3 cellular contexts compared by ENCODE assay signal in the genomic region with DNA sequence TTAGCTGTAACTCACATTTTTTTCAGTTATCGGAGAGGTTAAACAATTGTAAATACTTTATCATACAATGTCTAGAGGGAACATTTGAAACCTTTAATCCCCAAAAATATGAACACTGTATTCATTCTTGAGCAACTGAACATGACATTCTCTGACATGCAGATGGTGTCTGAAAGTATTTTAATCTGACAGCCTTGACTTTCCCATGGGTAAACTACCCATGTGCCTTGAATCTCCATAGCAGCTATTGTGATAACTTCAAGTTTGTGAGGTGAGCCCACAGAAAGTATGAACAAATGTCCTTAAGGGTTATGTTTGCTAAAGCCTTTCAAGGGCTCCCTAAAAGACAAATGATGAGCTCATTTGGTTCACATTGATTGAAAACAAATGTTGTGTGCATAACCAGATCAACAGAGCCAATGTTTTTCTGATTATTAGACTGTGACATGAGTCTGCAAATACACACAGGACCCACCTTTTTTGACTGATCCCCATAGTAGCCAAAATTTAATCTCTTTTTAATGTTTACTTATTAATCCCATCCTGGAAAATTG.
TF ChIP-seq lines count a peak whose summit lies in the region.

No MANE protein-coding gene starts in this region.

TF ChIP-seq in GM23338, 12 proteins besides CTCF, POLR2A, EP300 and RAD21:
- TF ChIP-seq, protein P1, sequence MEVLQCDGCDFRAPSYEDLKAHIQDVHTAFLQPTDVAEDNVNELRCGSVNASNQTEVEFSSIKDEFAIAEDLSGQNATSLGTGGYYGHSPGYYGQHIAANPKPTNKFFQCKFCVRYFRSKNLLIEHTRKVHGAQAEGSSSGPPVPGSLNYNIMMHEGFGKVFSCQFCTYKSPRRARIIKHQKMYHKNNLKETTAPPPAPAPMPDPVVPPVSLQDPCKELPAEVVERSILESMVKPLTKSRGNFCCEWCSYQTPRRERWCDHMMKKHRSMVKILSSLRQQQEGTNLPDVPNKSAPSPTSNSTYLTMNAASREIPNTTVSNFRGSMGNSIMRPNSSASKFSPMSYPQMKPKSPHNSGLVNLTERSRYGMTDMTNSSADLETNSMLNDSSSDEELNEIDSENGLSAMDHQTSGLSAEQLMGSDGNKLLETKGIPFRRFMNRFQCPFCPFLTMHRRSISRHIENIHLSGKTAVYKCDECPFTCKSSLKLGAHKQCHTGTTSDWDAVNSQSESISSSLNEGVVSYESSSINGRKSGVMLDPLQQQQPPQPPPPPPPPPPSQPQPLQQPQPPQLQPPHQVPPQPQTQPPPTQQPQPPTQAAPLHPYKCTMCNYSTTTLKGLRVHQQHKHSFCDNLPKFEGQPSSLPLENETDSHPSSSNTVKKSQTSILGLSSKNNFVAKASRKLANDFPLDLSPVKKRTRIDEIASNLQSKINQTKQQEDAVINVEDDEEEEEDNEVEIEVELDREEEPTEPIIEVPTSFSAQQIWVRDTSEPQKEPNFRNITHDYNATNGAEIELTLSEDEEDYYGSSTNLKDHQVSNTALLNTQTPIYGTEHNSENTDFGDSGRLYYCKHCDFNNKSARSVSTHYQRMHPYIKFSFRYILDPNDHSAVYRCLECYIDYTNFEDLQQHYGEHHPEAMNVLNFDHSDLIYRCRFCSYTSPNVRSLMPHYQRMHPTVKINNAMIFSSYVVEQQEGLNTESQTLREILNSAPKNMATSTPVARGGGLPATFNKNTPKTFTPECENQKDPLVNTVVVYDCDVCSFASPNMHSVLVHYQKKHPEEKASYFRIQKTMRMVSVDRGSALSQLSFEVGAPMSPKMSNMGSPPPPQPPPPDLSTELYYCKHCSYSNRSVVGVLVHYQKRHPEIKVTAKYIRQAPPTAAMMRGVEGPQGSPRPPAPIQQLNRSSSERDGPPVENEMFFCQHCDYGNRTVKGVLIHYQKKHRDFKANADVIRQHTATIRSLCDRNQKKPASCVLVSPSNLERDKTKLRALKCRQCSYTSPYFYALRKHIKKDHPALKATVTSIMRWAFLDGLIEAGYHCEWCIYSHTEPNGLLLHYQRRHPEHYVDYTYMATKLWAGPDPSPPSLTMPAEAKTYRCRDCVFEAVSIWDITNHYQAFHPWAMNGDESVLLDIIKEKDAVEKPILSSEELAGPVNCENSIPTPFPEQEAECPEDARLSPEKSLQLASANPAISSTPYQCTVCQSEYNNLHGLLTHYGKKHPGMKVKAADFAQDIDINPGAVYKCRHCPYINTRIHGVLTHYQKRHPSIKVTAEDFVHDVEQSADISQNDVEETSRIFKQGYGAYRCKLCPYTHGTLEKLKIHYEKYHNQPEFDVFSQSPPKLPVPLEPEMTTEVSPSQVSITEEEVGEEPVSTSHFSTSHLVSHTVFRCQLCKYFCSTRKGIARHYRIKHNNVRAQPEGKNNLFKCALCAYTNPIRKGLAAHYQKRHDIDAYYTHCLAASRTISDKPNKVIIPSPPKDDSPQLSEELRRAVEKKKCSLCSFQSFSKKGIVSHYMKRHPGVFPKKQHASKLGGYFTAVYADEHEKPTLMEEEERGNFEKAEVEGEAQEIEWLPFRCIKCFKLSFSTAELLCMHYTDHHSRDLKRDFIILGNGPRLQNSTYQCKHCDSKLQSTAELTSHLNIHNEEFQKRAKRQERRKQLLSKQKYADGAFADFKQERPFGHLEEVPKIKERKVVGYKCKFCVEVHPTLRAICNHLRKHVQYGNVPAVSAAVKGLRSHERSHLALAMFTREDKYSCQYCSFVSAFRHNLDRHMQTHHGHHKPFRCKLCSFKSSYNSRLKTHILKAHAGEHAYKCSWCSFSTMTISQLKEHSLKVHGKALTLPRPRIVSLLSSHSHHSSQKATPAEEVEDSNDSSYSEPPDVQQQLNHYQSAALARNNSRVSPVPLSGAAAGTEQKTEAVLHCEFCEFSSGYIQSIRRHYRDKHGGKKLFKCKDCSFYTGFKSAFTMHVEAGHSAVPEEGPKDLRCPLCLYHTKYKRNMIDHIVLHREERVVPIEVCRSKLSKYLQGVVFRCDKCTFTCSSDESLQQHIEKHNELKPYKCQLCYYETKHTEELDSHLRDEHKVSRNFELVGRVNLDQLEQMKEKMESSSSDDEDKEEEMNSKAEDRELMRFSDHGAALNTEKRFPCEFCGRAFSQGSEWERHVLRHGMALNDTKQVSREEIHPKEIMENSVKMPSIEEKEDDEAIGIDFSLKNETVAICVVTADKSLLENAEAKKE (CRISPR knock-in tag; IDR thresholded peaks at IDR 0.05): no peak
- TF ChIP-seq ZNF114 (CRISPR knock-in tag; IDR thresholded peaks at IDR 0.05): no peak
- no peak for TF ChIP-seq CREB1 (CRISPR knock-in tag; IDR thresholded peaks at IDR 0.05; ENCODE audit: low read depth)

TF ChIP-seq in HCT116, 20 proteins besides CTCF, POLR2A, EP300 and RAD21:
- no peak for TF ChIP-seq ZFX (IDR thresholded peaks at IDR 0.05)
- no peak for TF ChIP-seq SP1 (IDR thresholded peaks at IDR 0.05; ENCODE audit: low read depth)
- no peak for TF ChIP-seq EZH2phosphoT487 (IDR thresholded peaks at IDR 0.05; ENCODE audit: borderline replicate concordance)
- TF ChIP-seq TCF7L2 (IDR thresholded peaks at IDR 0.05; ENCODE audit: borderline replicate concordance, extremely low read depth, insufficient read depth, insufficient read length): no peak
- TF ChIP-seq CEBPB (IDR thresholded peaks at IDR 0.05; ENCODE audit: low read depth): no peak
- TF ChIP-seq, protein P2, sequence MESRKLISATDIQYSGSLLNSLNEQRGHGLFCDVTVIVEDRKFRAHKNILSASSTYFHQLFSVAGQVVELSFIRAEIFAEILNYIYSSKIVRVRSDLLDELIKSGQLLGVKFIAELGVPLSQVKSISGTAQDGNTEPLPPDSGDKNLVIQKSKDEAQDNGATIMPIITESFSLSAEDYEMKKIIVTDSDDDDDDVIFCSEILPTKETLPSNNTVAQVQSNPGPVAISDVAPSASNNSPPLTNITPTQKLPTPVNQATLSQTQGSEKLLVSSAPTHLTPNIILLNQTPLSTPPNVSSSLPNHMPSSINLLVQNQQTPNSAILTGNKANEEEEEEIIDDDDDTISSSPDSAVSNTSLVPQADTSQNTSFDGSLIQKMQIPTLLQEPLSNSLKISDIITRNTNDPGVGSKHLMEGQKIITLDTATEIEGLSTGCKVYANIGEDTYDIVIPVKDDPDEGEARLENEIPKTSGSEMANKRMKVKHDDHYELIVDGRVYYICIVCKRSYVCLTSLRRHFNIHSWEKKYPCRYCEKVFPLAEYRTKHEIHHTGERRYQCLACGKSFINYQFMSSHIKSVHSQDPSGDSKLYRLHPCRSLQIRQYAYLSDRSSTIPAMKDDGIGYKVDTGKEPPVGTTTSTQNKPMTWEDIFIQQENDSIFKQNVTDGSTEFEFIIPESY (IDR thresholded peaks at IDR 0.05; ENCODE audit: extremely low read depth, insufficient replicate concordance, low read length): no peak
- TF ChIP-seq YY1 (IDR thresholded peaks at IDR 0.05; ENCODE audit: extremely low read depth, insufficient replicate concordance, low read depth, low read length): no peak
- TF ChIP-seq, protein P3, sequence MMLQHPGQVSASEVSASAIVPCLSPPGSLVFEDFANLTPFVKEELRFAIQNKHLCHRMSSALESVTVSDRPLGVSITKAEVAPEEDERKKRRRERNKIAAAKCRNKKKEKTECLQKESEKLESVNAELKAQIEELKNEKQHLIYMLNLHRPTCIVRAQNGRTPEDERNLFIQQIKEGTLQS (IDR thresholded peaks at IDR 0.05): no peak
- TF ChIP-seq EGR1 (IDR thresholded peaks at IDR 0.05; ENCODE audit: low read depth): no peak
- no peak for TF ChIP-seq POLR2AphosphoS5 (IDR thresholded peaks at IDR 0.05; ENCODE audit: low read depth, low read length)
- no peak for TF ChIP-seq SRF (IDR thresholded peaks at IDR 0.05; ENCODE audit: low read depth)

TF ChIP-seq in H1, 55 proteins besides CTCF, POLR2A, EP300 and RAD21:
- no peak for TF ChIP-seq TAF1 (IDR thresholded peaks at IDR 0.05; ENCODE audit: low read depth, low read length)
- TF ChIP-seq SP1 (IDR thresholded peaks at IDR 0.05; ENCODE audit: low read depth, low read length): no peak
- TF ChIP-seq, protein P4, sequence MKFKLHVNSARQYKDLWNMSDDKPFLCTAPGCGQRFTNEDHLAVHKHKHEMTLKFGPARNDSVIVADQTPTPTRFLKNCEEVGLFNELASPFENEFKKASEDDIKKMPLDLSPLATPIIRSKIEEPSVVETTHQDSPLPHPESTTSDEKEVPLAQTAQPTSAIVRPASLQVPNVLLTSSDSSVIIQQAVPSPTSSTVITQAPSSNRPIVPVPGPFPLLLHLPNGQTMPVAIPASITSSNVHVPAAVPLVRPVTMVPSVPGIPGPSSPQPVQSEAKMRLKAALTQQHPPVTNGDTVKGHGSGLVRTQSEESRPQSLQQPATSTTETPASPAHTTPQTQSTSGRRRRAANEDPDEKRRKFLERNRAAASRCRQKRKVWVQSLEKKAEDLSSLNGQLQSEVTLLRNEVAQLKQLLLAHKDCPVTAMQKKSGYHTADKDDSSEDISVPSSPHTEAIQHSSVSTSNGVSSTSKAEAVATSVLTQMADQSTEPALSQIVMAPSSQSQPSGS (IDR thresholded peaks at IDR 0.05; ENCODE audit: low read length): no peak
- TF ChIP-seq YY1 (IDR thresholded peaks at IDR 0.05; ENCODE audit: low read depth, low read length): no peak
- TF ChIP-seq JUND (IDR thresholded peaks at IDR 0.05; ENCODE audit: low read length): no peak
- TF ChIP-seq HDAC2 (IDR thresholded peaks at IDR 0.05; ENCODE audit: borderline replicate concordance in 1 of 2, low read depth in 2 of 2, low read length in 2 of 2): no peak
- TF ChIP-seq HDAC6 (IDR thresholded peaks at IDR 0.05; ENCODE audit: low read depth, low read length): no peak
- TF ChIP-seq BCL11A (IDR thresholded peaks at IDR 0.05; ENCODE audit: low read depth in 2 of 2, low read length in 2 of 2): no peak
- TF ChIP-seq PHF8 (conservative IDR thresholded peaks at IDR 0.05; ENCODE audit: low read depth, low read length): no peak
- TF ChIP-seq, protein P5, sequence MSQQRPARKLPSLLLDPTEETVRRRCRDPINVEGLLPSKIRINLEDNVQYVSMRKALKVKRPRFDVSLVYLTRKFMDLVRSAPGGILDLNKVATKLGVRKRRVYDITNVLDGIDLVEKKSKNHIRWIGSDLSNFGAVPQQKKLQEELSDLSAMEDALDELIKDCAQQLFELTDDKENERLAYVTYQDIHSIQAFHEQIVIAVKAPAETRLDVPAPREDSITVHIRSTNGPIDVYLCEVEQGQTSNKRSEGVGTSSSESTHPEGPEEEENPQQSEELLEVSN (IDR thresholded peaks at IDR 0.05): no peak
- TF ChIP-seq ZNF274 (IDR thresholded peaks at IDR 0.05; ENCODE audit: borderline replicate concordance, extremely low read depth, low read length): no peak
- TF ChIP-seq FOSL1 (IDR thresholded peaks at IDR 0.05; ENCODE audit: insufficient read depth, low read depth, low read length): no peak
- no peak for TF ChIP-seq CREB1 (IDR thresholded peaks at IDR 0.05)
- no peak for TF ChIP-seq CTBP2 (IDR thresholded peaks at IDR 0.05; ENCODE audit: borderline replicate concordance, insufficient read depth, insufficient read length, low read length)
- TF ChIP-seq TEAD4 (IDR thresholded peaks at IDR 0.05; ENCODE audit: low read depth, low read length): no peak
- TF ChIP-seq BACH1 (IDR thresholded peaks at IDR 0.05; ENCODE audit: low read length): no peak
- TF ChIP-seq SIX5 (IDR thresholded peaks at IDR 0.05; ENCODE audit: low read depth, low read length): no peak
- TF ChIP-seq TBP (IDR thresholded peaks at IDR 0.05; ENCODE audit: low read depth, low read length): no peak
- no peak for TF ChIP-seq ASH2L (IDR thresholded peaks at IDR 0.05; ENCODE audit: low read length)
